In the genomic region with DNA sequence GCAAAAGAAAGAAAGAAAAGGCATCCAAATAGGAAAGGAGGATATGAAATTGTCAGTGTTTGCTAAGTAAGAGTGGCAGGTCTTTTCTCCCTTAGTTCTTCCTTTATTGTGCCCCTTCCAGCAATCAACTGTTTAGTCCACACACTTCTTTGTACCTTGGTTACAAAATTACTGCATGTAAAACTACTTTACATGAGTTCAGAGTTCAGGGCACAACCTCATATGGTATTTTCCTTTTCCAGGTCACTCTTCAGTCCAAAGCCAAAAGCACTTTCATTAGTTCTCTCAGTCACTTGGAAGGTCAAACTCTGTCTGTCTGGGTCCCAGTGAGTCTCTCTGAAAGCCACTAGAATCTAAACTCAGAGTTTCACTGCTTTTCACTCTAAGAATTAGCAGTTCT, we compare ENCODE assay signal across 28 cellular contexts.
"Had no signal": no experiment of that assay in that cellular context is flagged by ENCODE, and none has a peak within 500 bp of the region (broad histone marks: within the 10 kb centered on the region; RNA-seq: fewer than 3 reads in every experiment).

No MANE protein-coding gene starts in this region.

- H3K27ac ChIP-seq: colonic mucosa, coronary artery, dorsolateral prefrontal cortex, epithelial cell of prostate, esophagus muscularis mucosa, esophagus squamous epithelium, foreskin keratinocyte, gastrocnemius medialis, gastroesophageal sphincter, heart left ventricle, heart right ventricle had no signal

- H3K4me1 ChIP-seq: colonic mucosa, esophagus muscularis mucosa, esophagus squamous epithelium, foreskin keratinocyte, gastroesophageal sphincter, heart left ventricle, heart right ventricle had no signal

- DNase-seq: colonic mucosa; cortex of kidney; dermis blood vessel endothelial cell; dorsolateral prefrontal cortex; effector CD4-positive, alpha-beta T cell; effector CD8-positive, alpha-beta T cell; effector memory CD4-positive, alpha-beta T cell; effector memory CD8-positive, alpha-beta T cell; endodermal cell; erythroblast; esophagus squamous epithelium; foreskin fibroblast; foreskin keratinocyte; foreskin melanocyte; gastrocnemius medialis; glutamatergic neuron; head of caudate nucleus; heart left ventricle; heart right ventricle had no signal

- FAIRE-seq: colon, endometrium, endothelial cell of umbilical vein, frontal cortex had no signal

- H3K36me3 ChIP-seq: colonic mucosa, esophagus muscularis mucosa, esophagus squamous epithelium, gastrocnemius medialis, gastroesophageal sphincter, heart left ventricle, heart right ventricle had no signal

- H3K4me3 ChIP-seq: colonic mucosa, coronary artery, dorsolateral prefrontal cortex, esophagus muscularis mucosa, esophagus squamous epithelium, gastrocnemius medialis, gastroesophageal sphincter, heart left ventricle, heart right ventricle had no signal

- H3K9me3 ChIP-seq: colonic mucosa, gastrocnemius medialis had no signal

- H3K27me3 ChIP-seq: colonic mucosa, esophagus muscularis mucosa, esophagus squamous epithelium, gastrocnemius medialis, gastroesophageal sphincter, heart left ventricle, heart right ventricle had no signal

- ATAC-seq: effector memory CD8-positive, alpha-beta T cell; esophagus mucosa; foreskin keratinocyte; gastrocnemius medialis; gastroesophageal sphincter; heart left ventricle; heart right ventricle had no signal
